ENCODE assay signal across 13 cellular contexts in the genomic region with DNA sequence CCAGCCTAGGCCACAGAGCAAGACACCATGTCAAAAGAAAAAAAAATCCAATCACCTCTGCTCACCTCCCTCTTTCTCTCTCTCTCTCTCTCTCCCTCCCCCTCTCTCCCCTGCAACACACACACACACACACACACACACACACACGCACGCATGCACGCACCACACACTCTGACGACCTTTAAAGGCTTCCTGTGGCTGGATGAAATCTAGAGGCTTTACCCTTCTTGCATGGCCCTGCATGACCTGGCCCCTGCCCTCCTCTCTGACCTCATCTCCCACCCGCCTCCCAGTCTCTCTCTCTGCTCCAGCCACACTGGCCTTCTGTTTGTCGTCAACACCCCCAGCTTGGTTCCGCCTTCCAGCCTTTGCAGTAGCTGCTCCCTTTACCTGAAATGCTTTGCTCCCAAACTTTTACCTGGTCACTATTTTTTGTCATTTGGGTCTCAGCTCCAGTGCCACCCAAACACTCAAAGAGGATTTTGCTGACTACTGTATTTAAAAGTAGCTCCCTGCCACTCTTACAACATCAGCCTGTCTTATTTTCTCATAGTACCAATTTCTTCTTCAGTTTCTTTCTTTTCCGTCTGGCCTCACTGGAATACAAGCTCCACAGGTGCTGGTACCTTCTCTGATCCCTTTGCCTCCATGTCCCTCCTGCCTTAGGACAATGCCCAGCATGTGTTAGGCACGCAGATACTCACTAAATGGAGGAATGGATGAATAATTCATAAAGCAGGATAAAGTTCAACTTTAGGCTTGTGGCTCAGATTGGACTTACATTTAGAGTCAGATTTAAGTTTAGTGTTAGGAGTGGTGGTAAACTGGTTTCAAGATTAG. TPM values are rescaled to one million over a fixed set of nuclear protein-coding genes. Genes with fewer than 3 reads are reported as not detected.
DNase-seq lines count a peak whose midpoint lies in the region; ATAC-seq and TF ChIP-seq lines count a peak whose summit lies in the region.
"Had no signal": no experiment of that assay in that cellular context is flagged by ENCODE, and none has a peak within 500 bp of the region (broad histone marks: within the 10 kb centered on the region; RNA-seq: fewer than 3 reads in every experiment).

No MANE protein-coding gene starts in this region.

- H3K4me3 ChIP-seq in GM06990 (replicated peaks; ENCODE audit: low read depth, low read length): peak overlapping the region; percentile 9; the same call in 1 of the 2 replicates
- H3K4me3 ChIP-seq: dorsolateral prefrontal cortex had no signal

- H3K4me3 Mint-ChIP-seq in nephron progenitor cell: peak overlapping the region; percentile 39

- no peaks in the 10 kb centered on the region for H3K9me3 ChIP-seq in KOPT-K1 (ENCODE audit: insufficient read depth, low read length, poor library complexity, severe bottlenecking)

- H3K36me3 ChIP-seq in GM06990 (ENCODE audit: control insufficient read depth, insufficient read depth, low read length) (no peaks in the 10 kb centered on the region), KOPT-K1 (ENCODE audit: insufficient read depth, low read length) (no peaks in the 10 kb centered on the region)

- H3K27me3 Mint-ChIP-seq in nephron progenitor cell (ENCODE audit: low read depth, poor library complexity): peaks cover 24% of the 10 kb centered on the region

- peaks cover 15 to 19% of the 10 kb centered on the region in 2 donors for H3K36me3 Mint-ChIP-seq in activated naive CD4-positive, alpha-beta T cell treated with anti-CD3 and anti-CD28 coated beads, Interleukin-2, amount 50 U/mL, for 72 hours
- H3K36me3 Mint-ChIP-seq in nephron progenitor cell (ENCODE audit: low read depth): no peaks in the 10 kb centered on the region

- no peaks in the 10 kb centered on the region for H3K27me3 ChIP-seq in GM06990 (replicated peaks; ENCODE audit: control insufficient read depth, insufficient read depth, low read length)
- H3K27me3 ChIP-seq: dorsolateral prefrontal cortex had no signal

- ATAC-seq in activated naive CD4-positive, alpha-beta T cell treated with anti-CD3 and anti-CD28 coated beads, Interleukin-2, amount 50 U/mL, for 72 hours: peak; percentile 38 to 41
- no peak for ATAC-seq in HG02970 (IDR thresholded peaks at IDR 0.05; ENCODE audit: low FRiP score, unreplicated experiment)
- ATAC-seq in GM21723 (IDR thresholded peaks at IDR 0.05; ENCODE audit: unreplicated experiment): no peak
- ATAC-seq in GM18868 (IDR thresholded peaks at IDR 0.05; ENCODE audit: unreplicated experiment): no peak

- peak overlapping the region; percentile 56 to 88 for H3K27ac Mint-ChIP-seq in activated naive CD4-positive, alpha-beta T cell treated with anti-CD3 and anti-CD28 coated beads, Interleukin-2, amount 50 U/mL, for 72 hours
- H3K27ac Mint-ChIP-seq in nephron progenitor cell: peak overlapping the region; percentile 70

- H3K27ac ChIP-seq in KOPT-K1 (ENCODE audit: low read depth, low read length, poor library complexity, severe bottlenecking): peak overlapping the region; percentile 50
- H3K27ac ChIP-seq: dorsolateral prefrontal cortex, parathyroid adenoma had no signal

- H3K9me3 Mint-ChIP-seq in activated naive CD4-positive, alpha-beta T cell treated with anti-CD3 and anti-CD28 coated beads, Interleukin-2, amount 50 U/mL, for 72 hours: no peaks in the 10 kb centered on the region
- no peaks in the 10 kb centered on the region for H3K9me3 Mint-ChIP-seq in nephron progenitor cell

- no peak for TF ChIP-seq CTCF in GM06990 (IDR thresholded peaks at IDR 0.05; ENCODE audit: insufficient read depth, low read length, poor library complexity, severe bottlenecking)
- TF ChIP-seq CTCF in nephron progenitor cell (IDR thresholded peaks at IDR 0.05): no peak

- peaks cover 28% of the 10 kb centered on the region for H3K4me1 Mint-ChIP-seq in nephron progenitor cell

- DNase-seq in GM06990 (ENCODE audit: extremely low read depth, insufficient read length): no peak
- DNase-seq in activated naive CD4-positive, alpha-beta T cell treated with anti-CD3 and anti-CD28 coated beads, Interleukin-2, amount 50 U/mL, for 72 hours (ENCODE audit: low spot score in 2 of 2): peak in 1 of 2 donors; percentile 70
- peak; percentile 26 for DNase-seq in nephron progenitor cell
- no peak for DNase-seq in kidney glomerular epithelial cell (lab: John Stamatoyannopoulos, UW)
- DNase-seq: dorsolateral prefrontal cortex, NCI-H510A had no signal

RNA-seq across cellular contexts. Expression of a gene that starts 4.3 kb away (rescaled TPM):
- 1,000 to 10,000 TPM in 1 of 2 donors, 100 to 1,000 TPM in 1; 266 to 1,366 TPM for total RNA-seq in activated naive CD4-positive, alpha-beta T cell treated with anti-CD3 and anti-CD28 coated beads, Interleukin-2, amount 50 U/mL, for 72 hours
- total RNA-seq: frontal cortex, subcutaneous adipose tissue had no signal

RNA-seq across cellular contexts. Expression of a gene that starts 7.6 kb away (rescaled TPM):
- 100 to 1,000 TPM in 1 of 2 donors, 10 to 100 TPM in 1; 52.0 to 250 TPM for total RNA-seq in activated naive CD4-positive, alpha-beta T cell treated with anti-CD3 and anti-CD28 coated beads, Interleukin-2, amount 50 U/mL, for 72 hours
- total RNA-seq: frontal cortex had no signal

RNA-seq across cellular contexts. Expression of a gene that starts 14.5 kb away (rescaled TPM):
- 100 to 1,000 TPM in 1 of 2 donors, 10 to 100 TPM in 1; 89.3 to 294 TPM for total RNA-seq in activated naive CD4-positive, alpha-beta T cell treated with anti-CD3 and anti-CD28 coated beads, Interleukin-2, amount 50 U/mL, for 72 hours
- total RNA-seq: frontal cortex had no signal

RNA-seq across cellular contexts. Expression of a gene that starts 18.3 kb away (rescaled TPM):
- total RNA-seq in activated naive CD4-positive, alpha-beta T cell treated with anti-CD3 and anti-CD28 coated beads, Interleukin-2, amount 50 U/mL, for 72 hours: 10 to 100 TPM; 18.2 to 21.6 TPM

RNA-seq across cellular contexts. Expression of a gene that starts 20.3 kb away (rescaled TPM):
- total RNA-seq in activated naive CD4-positive, alpha-beta T cell treated with anti-CD3 and anti-CD28 coated beads, Interleukin-2, amount 50 U/mL, for 72 hours: 10 to 100 TPM; 19.4 to 39.7 TPM

Comparison
In these comparisons a context has a peak if more than half of its experiments do, and no peak if none do; other contexts are left out.
1. ATAC-seq: peak in activated naive CD4-positive, alpha-beta T cell treated with anti-CD3 and anti-CD28 coated beads, Interleukin-2, amount 50 U/mL, for 72 hours (2 of 2); none in HG02970 (single experiment), GM21723 (single experiment) and GM18868 (single experiment).